In the genomic region with DNA sequence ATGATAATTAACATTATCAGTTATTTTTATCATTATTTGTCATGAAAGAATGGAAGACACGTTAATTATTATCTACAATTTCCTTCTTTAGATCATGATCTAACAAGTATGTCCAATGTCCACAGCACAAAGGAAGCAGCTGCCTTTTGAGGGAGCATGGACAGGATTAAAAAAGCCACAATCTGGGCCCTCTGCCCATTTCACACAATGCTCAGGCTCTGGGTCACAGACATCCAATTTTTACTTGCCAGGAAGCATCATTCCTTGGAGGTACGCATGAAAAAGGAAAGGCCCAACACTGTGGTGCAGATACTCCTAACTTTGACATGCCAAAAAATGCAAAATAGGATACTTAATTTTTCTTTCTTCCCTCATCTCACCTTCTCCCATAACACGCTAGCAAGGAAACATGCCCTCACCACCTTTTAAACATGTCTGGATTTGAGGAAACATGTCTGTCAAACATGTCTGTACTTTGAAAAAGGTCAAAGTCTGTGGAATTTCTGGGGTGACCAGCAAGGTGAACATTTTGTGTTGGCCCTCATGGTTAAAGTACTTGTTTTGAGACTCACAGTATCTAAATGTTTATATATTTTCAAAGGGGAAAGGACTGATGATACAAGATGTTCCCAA, we compare ENCODE assay signal across 8 cellular contexts. TPM values are rescaled to one million over a fixed set of nuclear protein-coding genes. Genes with fewer than 3 reads are reported as not detected.
DNase-seq lines count a peak whose midpoint lies in the region; ATAC-seq and TF ChIP-seq lines count a peak whose summit lies in the region.

No MANE protein-coding gene starts in this region.

- no peak overlapping the region for H3K4me2 ChIP-seq in osteoblast (ENCODE audit: insufficient read depth, low read length)

- peaks cover 39 to 63% (median 53%) of the 10 kb centered on the region in 4 donors for H3K4me1 ChIP-seq in esophagus muscularis mucosa
- peaks cover 59% of the 10 kb centered on the region for H3K4me1 ChIP-seq in osteoblast (ENCODE audit: insufficient read depth, low read length)

- H3K4me3 ChIP-seq in esophagus muscularis mucosa (no peak overlapping the region), osteoblast (ENCODE audit: insufficient read depth, low read length) (no peak overlapping the region)

- H3K27me3 ChIP-seq in esophagus muscularis mucosa (no peaks in the 10 kb centered on the region), osteoblast (ENCODE audit: insufficient read depth, low read length) (no peaks in the 10 kb centered on the region)

- H3K36me3 ChIP-seq in esophagus muscularis mucosa = peaks cover 0 to 6% (median 0%) of the 10 kb centered on the region in 4 donors
- no peaks in the 10 kb centered on the region for H3K36me3 ChIP-seq in osteoblast (ENCODE audit: insufficient read depth, low read length)

- WGBS in esophagus muscularis mucosa = 33% methylated on average over 3 of the region's 3 CpGs

- peaks cover 64% of the 10 kb centered on the region for H3K79me2 ChIP-seq in osteoblast (ENCODE audit: insufficient read depth, low read length)

- TF ChIP-seq POLR2A in esophagus muscularis mucosa (IDR thresholded peaks at IDR 0.05; ENCODE audit: low read depth) = no peak

- ATAC-seq in HG02885 (IDR thresholded peaks at IDR 0.05; ENCODE audit: poor library complexity, unreplicated experiment) (no peak), HG02678 (IDR thresholded peaks at IDR 0.05; ENCODE audit: unreplicated experiment) (no peak)

- no peaks in the 10 kb centered on the region for H3K9me3 ChIP-seq in esophagus muscularis mucosa
- H3K9me3 ChIP-seq in osteoblast (ENCODE audit: low read depth, low read length) = no peaks in the 10 kb centered on the region

- TF ChIP-seq CTCF in esophagus muscularis mucosa (IDR thresholded peaks at IDR 0.05) (no peak), osteoblast (IDR thresholded peaks at IDR 0.05; ENCODE audit: extremely low read depth, low read depth, low read length) (no peak)

- TF ChIP-seq EP300 in esophagus muscularis mucosa (IDR thresholded peaks at IDR 0.05) = no peak

- no peak overlapping the region for H2AFZ ChIP-seq in osteoblast (ENCODE audit: low read length)

- H4K20me1 ChIP-seq in osteoblast (ENCODE audit: insufficient read depth, low read length) = peaks cover 25% of the 10 kb centered on the region

- DNase-seq in EH (ENCODE audit: low read depth) = peak; percentile 95
- DNase-seq in RPMI7951 (ENCODE audit: low read depth) = peak; percentile 95
- no peak for DNase-seq in esophagus muscularis mucosa (ENCODE audit: extremely low spot score)
- DNase-seq in osteoblast (ENCODE audit: insufficient read length, low spot score, missing footprints) = no peak
- no peak for DNase-seq in stimulated activated CD4-positive, alpha-beta T cell treated with anti-CD3 and anti-CD28 coated beads, Interleukin-4, amount 100 ng/mL, for 24 hours
- DNase-seq in HPDE6-E6E7 (ENCODE audit: extremely low spot score) = no peak

- H3K27ac ChIP-seq in esophagus muscularis mucosa (replicated peaks in 1 of 4) (peak overlapping the region; percentile 14 to 56 (median 45)), osteoblast (ENCODE audit: low read depth, low read length) (peak overlapping the region; percentile 75)

- intact Hi-C loops in esophagus muscularis mucosa (cut with DNase I) = no loop called here

RNA-seq across cellular contexts. Expression of gene GADD45A, which starts 40.0 kb away (rescaled TPM):
- 45.8 and 46.0 TPM in 2 replicates for total RNA-seq in RPMI7951 (2014; rRNA removed; shearing (Covaris generic))
- 10 to 100 TPM; 51.1 to 80.8 (median 66.5) TPM for total RNA-seq in esophagus muscularis mucosa
- 48.0 and 48.9 TPM in 2 replicates for total RNA-seq in osteoblast

Comparison
In these comparisons a context has a peak if more than half of its experiments do, and no peak if none do; other contexts are left out.
1. DNase-seq: peak in EH (single experiment) and RPMI7951 (single experiment); none in esophagus muscularis mucosa (single experiment), osteoblast (single experiment), stimulated activated CD4-positive, alpha-beta T cell treated with anti-CD3 and anti-CD28 coated beads, Interleukin-4, amount 100 ng/mL, for 24 hours (single experiment) and HPDE6-E6E7 (single experiment).